Comparison of ENCODE assay signal across 1 cellular context in genomic region chr20:35283441-35284266, GRCh38.
TF ChIP-seq lines count a peak whose summit lies in the region.

No MANE protein-coding gene starts in this region.

TF ChIP-seq in endothelial cell of umbilical vein, 7 proteins besides CTCF, POLR2A, EP300 and RAD21 (continued from another document):
- TF ChIP-seq MYC (IDR thresholded peaks at IDR 0.05; ENCODE audit: low read depth, low read length) (no peak), GATA2 (IDR thresholded peaks at IDR 0.05; ENCODE audit: insufficient read depth, insufficient read length, low read depth, low read length) (no peak), POLR2AphosphoS5 (IDR thresholded peaks at IDR 0.05; ENCODE audit: insufficient read depth, low read depth, low read length) (no peak), JUN (IDR thresholded peaks at IDR 0.05; ENCODE audit: borderline replicate concordance, insufficient read depth, insufficient read length, low read depth) (no peak), MAX (IDR thresholded peaks at IDR 0.05; ENCODE audit: insufficient read depth, insufficient read length) (no peak), FOS (IDR thresholded peaks at IDR 0.05; ENCODE audit: borderline replicate concordance, insufficient read depth, low read length) (no peak)
